In the genomic region with DNA sequence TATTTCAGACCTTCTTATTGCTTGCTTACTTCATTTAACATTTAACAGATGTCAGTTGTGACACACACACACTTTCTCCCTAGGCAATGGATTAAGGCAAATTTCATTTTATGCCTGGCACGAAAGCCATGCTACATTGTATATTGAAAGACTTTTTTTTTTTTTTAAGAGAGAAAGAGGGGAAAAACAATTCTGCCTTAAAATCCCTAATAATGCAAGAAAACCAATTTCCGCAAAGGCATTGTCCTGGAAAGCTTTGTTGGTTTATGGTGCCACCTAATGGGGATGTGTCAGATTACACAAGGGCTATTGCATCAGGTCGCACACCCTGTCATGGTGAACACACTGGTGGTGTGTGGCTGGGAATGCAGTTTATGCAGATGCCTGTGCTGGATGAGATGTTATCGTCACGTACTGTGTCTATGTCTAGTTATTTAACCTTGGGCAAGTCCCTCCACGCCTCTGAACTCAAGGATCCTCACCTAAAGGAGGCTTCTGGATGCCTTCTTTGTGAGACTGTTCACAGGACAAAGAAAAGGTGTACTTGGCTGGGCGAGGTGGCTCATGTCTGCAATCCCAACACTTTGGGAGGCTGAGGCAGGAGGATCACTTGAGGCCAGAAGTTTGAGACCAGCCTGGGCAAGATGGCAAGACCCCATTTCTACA, we compare ENCODE assay signal across 8 cellular contexts. TPM values are rescaled to one million over a fixed set of nuclear protein-coding genes. Genes with fewer than 3 reads are reported as not detected.
A peak's percentile ranks its signal among the peaks of the same experiment; 100 is the strongest.
DNase-seq lines count a peak whose midpoint lies in the region; ATAC-seq and TF ChIP-seq lines count a peak whose summit lies in the region.

No MANE protein-coding gene starts in this region.

- H3K9me3 ChIP-seq in HEK293 (ENCODE audit: control insufficient read depth, insufficient read depth, low read depth, low read length) (no peaks in the 10 kb centered on the region), SU-DHL-6 (ENCODE audit: insufficient read depth, low read length) (no peaks in the 10 kb centered on the region), left ventricle myocardium inferior (replicated peaks) (no peaks in the 10 kb centered on the region)

- no peaks in the 10 kb centered on the region for H3K9me2 ChIP-seq in SU-DHL-6 (replicated peaks; ENCODE audit: insufficient read depth, low read length)

- H3K36me3 ChIP-seq in HEK293 (ENCODE audit: control insufficient read depth in 2 of 2, insufficient read depth in 1 of 2, low read length in 2 of 2) = no peaks in the 10 kb centered on the region
- H3K36me3 ChIP-seq in SU-DHL-6 (ENCODE audit: low read length) = no peaks in the 10 kb centered on the region
- H3K36me3 ChIP-seq in left ventricle myocardium inferior = no peaks in the 10 kb centered on the region

- H3K9me3 Mint-ChIP-seq in activated naive CD8-positive, alpha-beta T cell treated with anti-CD3 and anti-CD28 coated beads, Interleukin-2, amount 10 ng/mL, durations not matched to agents 7 days and 5 days = no peaks in the 10 kb centered on the region

- peaks cover 7% of the 10 kb centered on the region for H3K27me3 Mint-ChIP-seq in activated naive CD8-positive, alpha-beta T cell treated with anti-CD3 and anti-CD28 coated beads, Interleukin-2, amount 10 ng/mL, durations not matched to agents 7 days and 5 days

- H4K20me1 ChIP-seq in SU-DHL-6 (ENCODE audit: low read depth, low read length) = no peaks in the 10 kb centered on the region

- DNase-seq in GM04504 (ENCODE audit: low read depth) (peak; percentile 79), NAMALWA (ENCODE audit: low spot score) (peak; percentile 93), left ventricle myocardium inferior (no peak), retina (peak; percentile 87)
- peak; percentile 54 for DNase-seq in activated naive CD8-positive, alpha-beta T cell treated with anti-CD3 and anti-CD28 coated beads, Interleukin-2, amount 10 ng/mL, durations not matched to agents 7 days and 5 days

- H3K27ac ChIP-seq in HEK293 (ENCODE audit: extremely low read depth, low read depth, low read length) (no peak overlapping the region), SU-DHL-6 (ENCODE audit: low read depth, low read length) (no peak overlapping the region), left ventricle myocardium inferior (replicated peaks) (peak overlapping the region; percentile 69)

- CTCF ChIA-PET in HEK293 (lab: Yijun Ruan, JAX) = interaction anchor here (0.6 to 3.9 kb wide), 26 partner anchors 12 to 1335 kb away, joined by 3 to 67 read pairs (median 4); no protein-coding TSS in a partner anchor

- POLR2A ChIA-PET in HEK293 (lab: Yijun Ruan, JAX) = no interaction called here
- POLR2A ChIA-PET in activated naive CD8-positive, alpha-beta T cell treated with anti-CD3 and anti-CD28 coated beads, Interleukin-2, amount 10 ng/mL, durations not matched to agents 7 days and 5 days (lab: Charles Lee) = no interaction called here

- no peaks in the 10 kb centered on the region for H3K27me3 ChIP-seq in SU-DHL-6 (ENCODE audit: low read length)
- no peaks in the 10 kb centered on the region for H3K27me3 ChIP-seq in left ventricle myocardium inferior (ENCODE audit: low read depth)

- H3K4me1 ChIP-seq in HEK293 (ENCODE audit: control insufficient read depth, insufficient read depth, low read length) (no peaks in the 10 kb centered on the region), left ventricle myocardium inferior (peaks cover 24% of the 10 kb centered on the region)

- no peak overlapping the region for H3K4me2 ChIP-seq in SU-DHL-6 (ENCODE audit: low read depth, low read length, poor library complexity, severe bottlenecking)

- peaks cover 11% of the 10 kb centered on the region for H3K4me1 Mint-ChIP-seq in activated naive CD8-positive, alpha-beta T cell treated with anti-CD3 and anti-CD28 coated beads, Interleukin-2, amount 10 ng/mL, durations not matched to agents 7 days and 5 days

- H3K4me3 ChIP-seq in HEK293 (ENCODE audit: low read depth, low read length) (no peak overlapping the region), SU-DHL-6 (ENCODE audit: insufficient read depth, low read length, poor library complexity, severe bottlenecking) (no peak overlapping the region), left ventricle myocardium inferior (peak overlapping the region; percentile 42)

- TF ChIP-seq CTCF in HEK293 (tag by site-specific recombination; IDR thresholded peaks at IDR 0.05) = peak; percentile 85
- TF ChIP-seq CTCF in SU-DHL-6 (IDR thresholded peaks at IDR 0.05; ENCODE audit: insufficient read depth, low read length, poor library complexity, severe bottlenecking) = peak; percentile 65
- peak; percentile 93 for TF ChIP-seq CTCF in left ventricle myocardium inferior (IDR thresholded peaks at IDR 0.05; ENCODE audit: borderline replicate concordance)

- peak; percentile 100 for ATAC-seq in activated naive CD8-positive, alpha-beta T cell treated with anti-CD3 and anti-CD28 coated beads, Interleukin-2, amount 10 ng/mL, durations not matched to agents 7 days and 5 days (ENCODE audit: low read depth)
- no peak for ATAC-seq in HG02840 (IDR thresholded peaks at IDR 0.05; ENCODE audit: low FRiP score, unreplicated experiment)

- H3F3A ChIP-seq in SU-DHL-6 (ENCODE audit: insufficient read depth) = no peaks in the 10 kb centered on the region

- no peaks in the 10 kb centered on the region for H3K36me3 Mint-ChIP-seq in activated naive CD8-positive, alpha-beta T cell treated with anti-CD3 and anti-CD28 coated beads, Interleukin-2, amount 10 ng/mL, durations not matched to agents 7 days and 5 days

- H3K27ac Mint-ChIP-seq in activated naive CD8-positive, alpha-beta T cell treated with anti-CD3 and anti-CD28 coated beads, Interleukin-2, amount 10 ng/mL, durations not matched to agents 7 days and 5 days = peak overlapping the region; percentile 77

- intact Hi-C loops in left ventricle myocardium inferior (cut with micrococcal nuclease) = no loop called here

- peak overlapping the region; percentile 29 for H3K9ac ChIP-seq in SU-DHL-6 (ENCODE audit: low read length)

- H2AFZ ChIP-seq in SU-DHL-6 (ENCODE audit: low read depth, low read length, severe bottlenecking) = peak overlapping the region; percentile 73

- no peak overlapping the region for H3K4me3 Mint-ChIP-seq in activated naive CD8-positive, alpha-beta T cell treated with anti-CD3 and anti-CD28 coated beads, Interleukin-2, amount 10 ng/mL, durations not matched to agents 7 days and 5 days

- no peaks in the 10 kb centered on the region for H3K79me2 ChIP-seq in SU-DHL-6 (ENCODE audit: insufficient read depth, low read length)

TF ChIP-seq in HEK293, 187 proteins besides CTCF, POLR2A, EP300 and RAD21 (continues in another document):
- no peak for TF ChIP-seq ZNF114 (tag by site-specific recombination; IDR thresholded peaks at IDR 0.05)
- TF ChIP-seq ZNF610 (tag by site-specific recombination; IDR thresholded peaks at IDR 0.05; ENCODE audit: borderline replicate concordance) = no peak
- TF ChIP-seq ZNF561 (tag by site-specific recombination; IDR thresholded peaks at IDR 0.05; ENCODE audit: borderline replicate concordance) = 0 out of 2 replicates have a peak, but pooled peaks have one; percentile 36
- TF ChIP-seq, protein P1, sequence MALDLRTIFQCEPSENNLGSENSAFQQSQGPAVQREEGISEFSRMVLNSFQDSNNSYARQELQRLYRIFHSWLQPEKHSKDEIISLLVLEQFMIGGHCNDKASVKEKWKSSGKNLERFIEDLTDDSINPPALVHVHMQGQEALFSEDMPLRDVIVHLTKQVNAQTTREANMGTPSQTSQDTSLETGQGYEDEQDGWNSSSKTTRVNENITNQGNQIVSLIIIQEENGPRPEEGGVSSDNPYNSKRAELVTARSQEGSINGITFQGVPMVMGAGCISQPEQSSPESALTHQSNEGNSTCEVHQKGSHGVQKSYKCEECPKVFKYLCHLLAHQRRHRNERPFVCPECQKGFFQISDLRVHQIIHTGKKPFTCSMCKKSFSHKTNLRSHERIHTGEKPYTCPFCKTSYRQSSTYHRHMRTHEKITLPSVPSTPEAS (tag by site-specific recombination; IDR thresholded peaks at IDR 0.05) = peak; percentile 98
- TF ChIP-seq, protein P2, sequence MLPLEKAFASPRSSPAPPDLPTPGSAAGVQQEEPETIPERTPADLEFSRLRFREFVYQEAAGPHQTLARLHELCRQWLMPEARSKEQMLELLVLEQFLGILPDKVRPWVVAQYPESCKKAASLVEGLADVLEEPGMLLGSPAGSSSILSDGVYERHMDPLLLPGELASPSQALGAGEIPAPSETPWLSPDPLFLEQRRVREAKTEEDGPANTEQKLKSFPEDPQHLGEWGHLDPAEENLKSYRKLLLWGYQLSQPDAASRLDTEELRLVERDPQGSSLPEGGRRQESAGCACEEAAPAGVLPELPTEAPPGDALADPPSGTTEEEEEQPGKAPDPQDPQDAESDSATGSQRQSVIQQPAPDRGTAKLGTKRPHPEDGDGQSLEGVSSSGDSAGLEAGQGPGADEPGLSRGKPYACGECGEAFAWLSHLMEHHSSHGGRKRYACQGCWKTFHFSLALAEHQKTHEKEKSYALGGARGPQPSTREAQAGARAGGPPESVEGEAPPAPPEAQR (tag by site-specific recombination; IDR thresholded peaks at IDR 0.05) = no peak
- TF ChIP-seq, protein P3, sequence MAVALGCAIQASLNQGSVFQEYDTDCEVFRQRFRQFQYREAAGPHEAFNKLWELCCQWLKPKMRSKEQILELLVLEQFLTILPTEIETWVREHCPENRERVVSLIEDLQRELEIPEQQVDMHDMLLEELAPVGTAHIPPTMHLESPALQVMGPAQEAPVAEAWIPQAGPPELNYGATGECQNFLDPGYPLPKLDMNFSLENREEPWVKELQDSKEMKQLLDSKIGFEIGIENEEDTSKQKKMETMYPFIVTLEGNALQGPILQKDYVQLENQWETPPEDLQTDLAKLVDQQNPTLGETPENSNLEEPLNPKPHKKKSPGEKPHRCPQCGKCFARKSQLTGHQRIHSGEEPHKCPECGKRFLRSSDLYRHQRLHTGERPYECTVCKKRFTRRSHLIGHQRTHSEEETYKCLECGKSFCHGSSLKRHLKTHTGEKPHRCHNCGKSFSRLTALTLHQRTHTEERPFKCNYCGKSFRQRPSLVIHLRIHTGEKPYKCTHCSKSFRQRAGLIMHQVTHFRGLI (tag by site-specific recombination; IDR thresholded peaks at IDR 0.05) = no peak
- no peak for TF ChIP-seq ZEB2 (tag by site-specific recombination; IDR thresholded peaks at IDR 0.05)
- TF ChIP-seq ZBTB7A (tag by site-specific recombination; IDR thresholded peaks at IDR 0.05; ENCODE audit: low read depth) = no peak
- no peak for TF ChIP-seq ZFP3 (tag by site-specific recombination; IDR thresholded peaks at IDR 0.05; ENCODE audit: low read depth)
- TF ChIP-seq SP3 (tag by site-specific recombination; IDR thresholded peaks at IDR 0.05) = no peak
- TF ChIP-seq ZBTB48 (tag by site-specific recombination; IDR thresholded peaks at IDR 0.05) = no peak
- TF ChIP-seq ZBTB20 (tag by site-specific recombination; IDR thresholded peaks at IDR 0.05) = peak; percentile 79
- TF ChIP-seq ZNF792 (tag by site-specific recombination; IDR thresholded peaks at IDR 0.05) = no peak

RNA-seq across cellular contexts. Expression of a gene that starts 37.3 kb away (rescaled TPM):
- 10 to 100 TPM; 64.4 to 66.7 TPM for total RNA-seq in activated naive CD8-positive, alpha-beta T cell treated with anti-CD3 and anti-CD28 coated beads, Interleukin-2, amount 10 ng/mL, durations not matched to agents 7 days and 5 days
- total RNA-seq in left ventricle myocardium inferior = 22.9 TPM

RNA-seq across cellular contexts. Expression of a gene that starts 54.4 kb away (rescaled TPM):
- total RNA-seq in activated naive CD8-positive, alpha-beta T cell treated with anti-CD3 and anti-CD28 coated beads, Interleukin-2, amount 10 ng/mL, durations not matched to agents 7 days and 5 days = not detected
- total RNA-seq in left ventricle myocardium inferior = not detected
